In genomic region chr15:41661078-41661528, GRCh38 we compare ENCODE assay signal across 8 cellular contexts.
DNase-seq lines count a peak whose midpoint lies in the region; ATAC-seq and TF ChIP-seq lines count a peak whose summit lies in the region.

No MANE protein-coding gene starts in this region.

- H3K9me3 ChIP-seq in HUES6 (ENCODE audit: control insufficient read depth, insufficient read depth, low read depth, low read length): no peaks in the 10 kb centered on the region
- no peaks in the 10 kb centered on the region for H3K9me3 ChIP-seq in mucosa of rectum (ENCODE audit: control insufficient read depth in 2 of 2, low read length in 2 of 2)

- H3K36me3 ChIP-seq in HUES6 (ENCODE audit: control insufficient read depth, insufficient read depth, low read length): no peaks in the 10 kb centered on the region
- no peaks in the 10 kb centered on the region for H3K36me3 ChIP-seq in brain microvascular endothelial cell (replicated peaks)
- H3K36me3 ChIP-seq in mucosa of rectum (ENCODE audit: control insufficient read depth in 2 of 2, insufficient read depth in 2 of 2, low read length in 2 of 2): no peaks in the 10 kb centered on the region

- CTCF ChIA-PET in GM10248 (lab: Yijun Ruan, JAX): interaction anchor here (0.9 to 2.2 kb wide), 9 partner anchors 11 to 195 kb away, joined by 3 to 10 read pairs (median 3); partner anchors contain the start of gene MAPKBP1

- H3K27me3 ChIP-seq in HUES6 (ENCODE audit: control insufficient read depth, insufficient read depth, low read length) (peaks cover 23% of the 10 kb centered on the region), brain microvascular endothelial cell (replicated peaks) (no peaks in the 10 kb centered on the region), mucosa of rectum (ENCODE audit: control insufficient read depth in 2 of 2, insufficient read depth in 2 of 2, low read length in 2 of 2) (no peaks in the 10 kb centered on the region)

- H3K4me1 ChIP-seq in HUES6 (ENCODE audit: control insufficient read depth, insufficient read depth, low read length) (peaks cover 12% of the 10 kb centered on the region), mucosa of rectum (ENCODE audit: control insufficient read depth in 2 of 2, insufficient read depth in 2 of 2, low read length in 2 of 2) (peaks cover 15 to 17% of the 10 kb centered on the region in 2 donors)

- in situ Hi-C loops in brain microvascular endothelial cell (cut with HindIII; ENCODE audit: low pct_ligation_motif_present, low sequenced_read_pairs): no loop called here

- peak overlapping the region; percentile 67; the same call in 1 of the 2 replicates for H3K27ac ChIP-seq in HUES6 (ENCODE audit: low read depth, low read length)
- H3K27ac ChIP-seq in brain microvascular endothelial cell: peak overlapping the region; percentile 14
- peak overlapping the region; percentile 90 for H3K27ac ChIP-seq in mucosa of rectum (ENCODE audit: low read depth in 2 of 2, low read length in 2 of 2)

- peak overlapping the region; percentile 77 for H3K4me3 ChIP-seq in HUES6 (ENCODE audit: low read depth, low read length)
- peak overlapping the region; percentile 67 for H3K4me3 ChIP-seq in brain microvascular endothelial cell (ENCODE audit: low read depth, low read length)
- H3K4me3 ChIP-seq in mucosa of rectum (ENCODE audit: low read length in 2 of 2): peak overlapping the region; percentile 82 to 87

- ATAC-seq in HG03175 (IDR thresholded peaks at IDR 0.05; ENCODE audit: unreplicated experiment): no peak

- H3K9ac ChIP-seq in HUES6 (ENCODE audit: low read length) (peak overlapping the region; percentile 79), mucosa of rectum (ENCODE audit: low read depth in 1 of 2, low read length in 2 of 2) (peak overlapping the region; percentile 38 to 77)

- no peak for TF ChIP-seq CTCF in GM10248 (IDR thresholded peaks at IDR 0.05; ENCODE audit: control extremely low read depth, extremely low read depth, low read depth, missing control alignments)
- no peak for TF ChIP-seq CTCF in brain microvascular endothelial cell (IDR thresholded peaks at IDR 0.05; ENCODE audit: low read depth, low read length, missing control alignments)

- DNase-seq in GM10248 (ENCODE audit: extremely low spot score) (peak; percentile 23), brain microvascular endothelial cell (no peak), retina (no peak), OCI-M2 (lab: John Stamatoyannopoulos, UW; ENCODE audit: unreplicated experiment) (no peak)
- no peak for DNase-seq in stimulated activated CD4-positive, alpha-beta T cell treated with anti-CD3 and anti-CD28 coated beads, Interleukin-12 subunit alpha, Interleukin-12 subunit beta, amount 100 ng/mL, for 4 hours

- POLR2A ChIA-PET in GM10248 (lab: Yijun Ruan, JAX): interaction anchor here (0.5 to 1.3 kb wide), 3 partner anchors 135 to 311 kb away, joined by 4 to 11 read pairs (median 4); no protein-coding TSS in a partner anchor

Comparison
In these comparisons a context has a peak if more than half of its experiments do, and no peak if none do; other contexts are left out.
1. H3K27ac ChIP-seq: peak in every context shown above with its lines; median percentile 90 in mucosa of rectum; 67 in HUES6; 14 in brain microvascular endothelial cell.